ENCODE assay signal across 20 cellular contexts in the genomic region with DNA sequence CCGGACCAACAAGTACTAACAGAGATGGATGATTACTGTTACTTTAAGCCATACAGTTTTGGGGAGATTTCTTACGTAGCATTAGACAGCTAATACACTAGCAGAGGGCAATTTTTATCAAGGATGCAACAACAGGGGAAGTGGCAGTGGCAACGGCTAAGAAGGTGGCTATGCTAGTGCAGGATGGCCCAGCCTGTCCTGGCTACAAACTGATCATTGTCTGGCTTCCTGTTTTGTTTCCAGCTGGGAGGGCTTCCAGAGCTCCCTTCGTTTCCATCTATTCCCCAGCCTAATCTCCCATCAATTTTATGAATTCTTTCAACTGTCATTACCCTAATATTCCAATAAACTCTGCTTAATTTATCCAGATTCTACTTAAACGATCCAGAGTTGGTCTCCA. TPM values are rescaled to one million over a fixed set of nuclear protein-coding genes. Genes with fewer than 3 reads are reported as not detected.
DNase-seq lines count a peak whose midpoint lies in the region; ATAC-seq and TF ChIP-seq lines count a peak whose summit lies in the region.
"Had no signal": no experiment of that assay in that cellular context is flagged by ENCODE, and none has a peak within 500 bp of the region (broad histone marks: within the 10 kb centered on the region; RNA-seq: fewer than 3 reads in every experiment).

No MANE protein-coding gene starts in this region.

- no peak overlapping the region for H3K27ac ChIP-seq in CD8-positive, alpha-beta T cell (ENCODE audit: low read depth, low read length)
- H3K27ac ChIP-seq: KMS-11 had no signal

- no peak for ATAC-seq in CD8-positive, alpha-beta T cell
- ATAC-seq in HG02759 (IDR thresholded peaks at IDR 0.05; ENCODE audit: unreplicated experiment) (no peak), GM21390 (IDR thresholded peaks at IDR 0.05; ENCODE audit: unreplicated experiment) (no peak)
- ATAC-seq: HepG2 had no signal

- peaks cover 10% of the 10 kb centered on the region for H3K4me1 Mint-ChIP-seq in activated T-cell treated with anti-CD3 and anti-CD28 coated beads, Interleukin-2, amount 50 U/mL, for 24 hours (ENCODE audit: low read depth)
- no peaks in the 10 kb centered on the region for H3K4me1 Mint-ChIP-seq in CD8-positive, alpha-beta T cell (ENCODE audit: low read depth)
- peaks cover 14% of the 10 kb centered on the region for H3K4me1 Mint-ChIP-seq in activated T-helper 2 cell treated with anti-CD3 and anti-CD28 coated beads, Interferon-gamma antibody, Interleukin-2, Interleukin-4, amounts not matched to agents 10 μg/mL and 5 μg/mL and 100 μg/mL, durations not matched to agents 14 hours and 24 hours and 36 hours (ENCODE audit: low read depth)

- peaks cover 87% of the 10 kb centered on the region for H3K36me3 Mint-ChIP-seq in activated T-cell treated with anti-CD3 and anti-CD28 coated beads, Interleukin-2, amount 50 U/mL, for 24 hours (ENCODE audit: low read depth)
- peaks cover 85% of the 10 kb centered on the region for H3K36me3 Mint-ChIP-seq in CD8-positive, alpha-beta T cell
- peaks cover 66% of the 10 kb centered on the region for H3K36me3 Mint-ChIP-seq in activated T-helper 2 cell treated with anti-CD3 and anti-CD28 coated beads, Interferon-gamma antibody, Interleukin-2, Interleukin-4, amounts not matched to agents 10 μg/mL and 5 μg/mL and 100 μg/mL, durations not matched to agents 14 hours and 24 hours and 36 hours (ENCODE audit: low read depth)

- H3K27me3 Mint-ChIP-seq in activated T-cell treated with anti-CD3 and anti-CD28 coated beads, Interleukin-2, amount 50 U/mL, for 24 hours: no peaks in the 10 kb centered on the region
- H3K27me3 Mint-ChIP-seq in CD8-positive, alpha-beta T cell (ENCODE audit: low read depth): no peaks in the 10 kb centered on the region
- H3K27me3 Mint-ChIP-seq in activated T-helper 2 cell treated with anti-CD3 and anti-CD28 coated beads, Interferon-gamma antibody, Interleukin-2, Interleukin-4, amounts not matched to agents 10 μg/mL and 5 μg/mL and 100 μg/mL, durations not matched to agents 14 hours and 24 hours and 36 hours (ENCODE audit: low read depth): no peaks in the 10 kb centered on the region

- no peaks in the 10 kb centered on the region for H3K27me3 ChIP-seq in CD8-positive, alpha-beta T cell (ENCODE audit: insufficient read depth, low read length)

- no peaks in the 10 kb centered on the region for H3K9me3 ChIP-seq in CD8-positive, alpha-beta T cell (ENCODE audit: low read length)

- peak overlapping the region; percentile 65 for H3K27ac Mint-ChIP-seq in activated T-cell treated with anti-CD3 and anti-CD28 coated beads, Interleukin-2, amount 50 U/mL, for 24 hours
- peak overlapping the region; percentile 25 for H3K27ac Mint-ChIP-seq in CD8-positive, alpha-beta T cell
- peak overlapping the region; percentile 39 for H3K27ac Mint-ChIP-seq in activated T-helper 2 cell treated with anti-CD3 and anti-CD28 coated beads, Interferon-gamma antibody, Interleukin-2, Interleukin-4, amounts not matched to agents 10 μg/mL and 5 μg/mL and 100 μg/mL, durations not matched to agents 14 hours and 24 hours and 36 hours
- H3K27ac Mint-ChIP-seq: HFFc6 had no signal

- intact Hi-C loops in CD8-positive, alpha-beta T cell (cut with DNase I, micrococcal nuclease): no loop called here
- intact Hi-C loops in activated T-helper 2 cell treated with anti-CD3 and anti-CD28 coated beads, Interferon-gamma antibody, Interleukin-2, Interleukin-4, amounts not matched to agents 10 μg/mL and 5 μg/mL and 100 μg/mL, durations not matched to agents 14 hours and 24 hours and 36 hours (cut with micrococcal nuclease): no loop called here

- no peak for TF ChIP-seq CTCF in CD8-positive, alpha-beta T cell (IDR thresholded peaks at IDR 0.05)

- CTCF ChIA-PET in CD8-positive, alpha-beta T cell (lab: Charles Lee): interaction anchor here (0.6 to 2.3 kb wide), 3 partner anchors 19 to 395 kb away, joined by 3 to 7 read pairs (median 3); no protein-coding TSS in a partner anchor

- POLR2A ChIA-PET in CD8-positive, alpha-beta T cell (lab: Charles Lee): no interaction called here

- no peak for DNase-seq in activated T-cell treated with anti-CD3 and anti-CD28 coated beads, Interleukin-2, amount 50 U/mL, for 24 hours
- DNase-seq in activated T-cell treated with anti-CD3 and anti-CD28 coated beads, Interleukin-2, amount 50 U/mL, for 1 hour: no peak
- DNase-seq in CD8-positive, alpha-beta T cell: no peak
- DNase-seq in activated T-helper 2 cell treated with anti-CD3 and anti-CD28 coated beads, Interferon-gamma antibody, Interleukin-2, Interleukin-4, amounts not matched to agents 10 μg/mL and 5 μg/mL and 100 μg/mL, durations not matched to agents 14 hours and 24 hours and 36 hours (ENCODE audit: low spot score): no peak
- DNase-seq in lung microvascular endothelial cell (ENCODE audit: low read depth in 2 of 2): peak; percentile 32 to 82
- DNase-seq in central memory CD4-positive, alpha-beta T cell: no peak
- DNase-seq: AML-193, EL, HFFc6, NCI-H1048, NCI-H1436 treated with DMSO at 0.1 percent for 48 hours, NCI-H2029 treated with DMSO at 0.1 percent for 48 hours, NCI-H748 treated with DMSO at 0.1 percent for 48 hours had no signal

- H3K4me1 ChIP-seq in CD8-positive, alpha-beta T cell (ENCODE audit: insufficient read depth, low read length): no peaks in the 10 kb centered on the region

- H3K4me3 ChIP-seq in CD8-positive, alpha-beta T cell (ENCODE audit: low read depth, low read length): no peak overlapping the region

- H3K4me3 Mint-ChIP-seq in activated T-cell treated with anti-CD3 and anti-CD28 coated beads, Interleukin-2, amount 50 U/mL, for 24 hours: no peak overlapping the region
- no peak overlapping the region for H3K4me3 Mint-ChIP-seq in CD8-positive, alpha-beta T cell
- H3K4me3 Mint-ChIP-seq in activated T-helper 2 cell treated with anti-CD3 and anti-CD28 coated beads, Interferon-gamma antibody, Interleukin-2, Interleukin-4, amounts not matched to agents 10 μg/mL and 5 μg/mL and 100 μg/mL, durations not matched to agents 14 hours and 24 hours and 36 hours (ENCODE audit: low read depth): no peak overlapping the region
- H3K4me3 Mint-ChIP-seq: HFFc6 had no signal

- H3K36me3 ChIP-seq in CD8-positive, alpha-beta T cell (ENCODE audit: insufficient read depth, low read length): peaks cover 47% of the 10 kb centered on the region

- H3K9me3 Mint-ChIP-seq in activated T-cell treated with anti-CD3 and anti-CD28 coated beads, Interleukin-2, amount 50 U/mL, for 24 hours: no peaks in the 10 kb centered on the region
- no peaks in the 10 kb centered on the region for H3K9me3 Mint-ChIP-seq in CD8-positive, alpha-beta T cell
- no peaks in the 10 kb centered on the region for H3K9me3 Mint-ChIP-seq in activated T-helper 2 cell treated with anti-CD3 and anti-CD28 coated beads, Interferon-gamma antibody, Interleukin-2, Interleukin-4, amounts not matched to agents 10 μg/mL and 5 μg/mL and 100 μg/mL, durations not matched to agents 14 hours and 24 hours and 36 hours
- H3K9me3 Mint-ChIP-seq: HFFc6 had no signal

RNA-seq across cellular contexts. Expression of gene PLA2G4F, which starts 16.0 kb away (rescaled TPM):
- total RNA-seq in CD8-positive, alpha-beta T cell: not detected
- total RNA-seq in activated T-helper 2 cell treated with anti-CD3 and anti-CD28 coated beads, Interferon-gamma antibody, Interleukin-2, Interleukin-4, amounts not matched to agents 10 μg/mL and 5 μg/mL and 100 μg/mL, durations not matched to agents 14 hours and 24 hours and 36 hours: not detected in 2 replicates
- total RNA-seq in lung microvascular endothelial cell: not detected in 2 replicates
- total RNA-seq: HepG2, HFFc6, M059J, NCI-H460, RPMI7951 had no signal

RNA-seq across cellular contexts. Expression of gene VPS39, which starts 35.6 kb away (rescaled TPM):
- 10 to 100 TPM; 81.5 to 82.9 TPM for total RNA-seq in CD8-positive, alpha-beta T cell
- 67.7 and 70.6 TPM in 2 replicates for total RNA-seq in activated T-helper 2 cell treated with anti-CD3 and anti-CD28 coated beads, Interferon-gamma antibody, Interleukin-2, Interleukin-4, amounts not matched to agents 10 μg/mL and 5 μg/mL and 100 μg/mL, durations not matched to agents 14 hours and 24 hours and 36 hours
- total RNA-seq in lung microvascular endothelial cell: 24.0 and 31.9 TPM in 2 replicates

Comparison
In these comparisons a context has a peak if more than half of its experiments do, and no peak if none do; other contexts are left out.
1. DNase-seq: peak in lung microvascular endothelial cell (2 of 2); none in activated T-cell treated with anti-CD3 and anti-CD28 coated beads, Interleukin-2, amount 50 U/mL, for 24 hours (single experiment), activated T-cell treated with anti-CD3 and anti-CD28 coated beads, Interleukin-2, amount 50 U/mL, for 1 hour (single experiment), CD8-positive, alpha-beta T cell (0 of 7), activated T-helper 2 cell treated with anti-CD3 and anti-CD28 coated beads, Interferon-gamma antibody, Interleukin-2, Interleukin-4, amounts not matched to agents 10 μg/mL and 5 μg/mL and 100 μg/mL, durations not matched to agents 14 hours and 24 hours and 36 hours (single experiment) and central memory CD4-positive, alpha-beta T cell (single experiment).
2. Peak in every context shown above with its lines, with median percentiles within 50 percentile points of each other: H3K27ac Mint-ChIP-seq.